In genomic region chr11:62444271-62444833, GRCh38 we compare ENCODE assay signal across 1 cellular context.
TF ChIP-seq lines count a peak whose summit lies in the region.

No MANE protein-coding gene starts in this region.

TF ChIP-seq in SK-N-SH, 30 proteins besides CTCF, POLR2A, EP300 and RAD21 (continued from another document):
- no peak for TF ChIP-seq RFX5 (IDR thresholded peaks at IDR 0.05; ENCODE audit: low read length)
- TF ChIP-seq TAF1 (IDR thresholded peaks at IDR 0.05; ENCODE audit: borderline replicate concordance, low read depth, low read length), result peak; percentile 65
- no peak for TF ChIP-seq CHD2 (IDR thresholded peaks at IDR 0.05; ENCODE audit: low read length, partially characterized antibody)
- no peak for TF ChIP-seq YY1 (IDR thresholded peaks at IDR 0.05; ENCODE audit: low read depth)
- no peak for TF ChIP-seq JUND (IDR thresholded peaks at IDR 0.05)
- TF ChIP-seq SIN3A (IDR thresholded peaks at IDR 0.05; ENCODE audit: borderline replicate concordance, low read depth, low read length), result peak; percentile 52; the same call in 1 of the 2 replicates
- no peak for TF ChIP-seq ZBTB33 (IDR thresholded peaks at IDR 0.05; ENCODE audit: borderline replicate concordance, low read depth)
- TF ChIP-seq FOXJ3 (CRISPR knock-in tag; IDR thresholded peaks at IDR 0.05), result no peak
- TF ChIP-seq NFIC (IDR thresholded peaks at IDR 0.05; ENCODE audit: borderline replicate concordance), result no peak
- TF ChIP-seq, protein P1, sequence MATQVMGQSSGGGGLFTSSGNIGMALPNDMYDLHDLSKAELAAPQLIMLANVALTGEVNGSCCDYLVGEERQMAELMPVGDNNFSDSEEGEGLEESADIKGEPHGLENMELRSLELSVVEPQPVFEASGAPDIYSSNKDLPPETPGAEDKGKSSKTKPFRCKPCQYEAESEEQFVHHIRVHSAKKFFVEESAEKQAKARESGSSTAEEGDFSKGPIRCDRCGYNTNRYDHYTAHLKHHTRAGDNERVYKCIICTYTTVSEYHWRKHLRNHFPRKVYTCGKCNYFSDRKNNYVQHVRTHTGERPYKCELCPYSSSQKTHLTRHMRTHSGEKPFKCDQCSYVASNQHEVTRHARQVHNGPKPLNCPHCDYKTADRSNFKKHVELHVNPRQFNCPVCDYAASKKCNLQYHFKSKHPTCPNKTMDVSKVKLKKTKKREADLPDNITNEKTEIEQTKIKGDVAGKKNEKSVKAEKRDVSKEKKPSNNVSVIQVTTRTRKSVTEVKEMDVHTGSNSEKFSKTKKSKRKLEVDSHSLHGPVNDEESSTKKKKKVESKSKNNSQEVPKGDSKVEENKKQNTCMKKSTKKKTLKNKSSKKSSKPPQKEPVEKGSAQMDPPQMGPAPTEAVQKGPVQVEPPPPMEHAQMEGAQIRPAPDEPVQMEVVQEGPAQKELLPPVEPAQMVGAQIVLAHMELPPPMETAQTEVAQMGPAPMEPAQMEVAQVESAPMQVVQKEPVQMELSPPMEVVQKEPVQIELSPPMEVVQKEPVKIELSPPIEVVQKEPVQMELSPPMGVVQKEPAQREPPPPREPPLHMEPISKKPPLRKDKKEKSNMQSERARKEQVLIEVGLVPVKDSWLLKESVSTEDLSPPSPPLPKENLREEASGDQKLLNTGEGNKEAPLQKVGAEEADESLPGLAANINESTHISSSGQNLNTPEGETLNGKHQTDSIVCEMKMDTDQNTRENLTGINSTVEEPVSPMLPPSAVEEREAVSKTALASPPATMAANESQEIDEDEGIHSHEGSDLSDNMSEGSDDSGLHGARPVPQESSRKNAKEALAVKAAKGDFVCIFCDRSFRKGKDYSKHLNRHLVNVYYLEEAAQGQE (IDR thresholded peaks at IDR 0.05; ENCODE audit: low read depth, low read length), result no peak
- TF ChIP-seq RXRA (IDR thresholded peaks at IDR 0.05; ENCODE audit: borderline replicate concordance, low read depth), result no peak
- TF ChIP-seq RCOR1 (IDR thresholded peaks at IDR 0.05; ENCODE audit: low read length), result no peak
- TF ChIP-seq FOXM1 (IDR thresholded peaks at IDR 0.05; ENCODE audit: low read depth), result no peak
- no peak for TF ChIP-seq SMC3 (IDR thresholded peaks at IDR 0.05; ENCODE audit: low read depth, low read length)
- TF ChIP-seq FOSL2 (IDR thresholded peaks at IDR 0.05; ENCODE audit: borderline replicate concordance, low read depth), result no peak
- peak; percentile 73 for TF ChIP-seq NRF1 (IDR thresholded peaks at IDR 0.05; ENCODE audit: low read depth, low read length)
- TF ChIP-seq GATA2 (CRISPR knock-in tag; IDR thresholded peaks at IDR 0.05), result peak; percentile 86
- TF ChIP-seq, protein P2, sequence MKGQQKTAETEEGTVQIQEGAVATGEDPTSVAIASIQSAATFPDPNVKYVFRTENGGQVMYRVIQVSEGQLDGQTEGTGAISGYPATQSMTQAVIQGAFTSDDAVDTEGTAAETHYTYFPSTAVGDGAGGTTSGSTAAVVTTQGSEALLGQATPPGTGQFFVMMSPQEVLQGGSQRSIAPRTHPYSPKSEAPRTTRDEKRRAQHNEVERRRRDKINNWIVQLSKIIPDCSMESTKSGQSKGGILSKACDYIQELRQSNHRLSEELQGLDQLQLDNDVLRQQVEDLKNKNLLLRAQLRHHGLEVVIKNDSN (IDR thresholded peaks at IDR 0.05; ENCODE audit: borderline replicate concordance, low read depth), result peak; percentile 78
- peak; percentile 43; the same call in 1 of the 2 replicates for TF ChIP-seq MXI1 (IDR thresholded peaks at IDR 0.05; ENCODE audit: low read depth, low read length)
- TF ChIP-seq MEF2A (IDR thresholded peaks at IDR 0.05; ENCODE audit: borderline replicate concordance, low read depth), result no peak
- TF ChIP-seq EZH2phosphoT487 (IDR thresholded peaks at IDR 0.05; ENCODE audit: borderline replicate concordance, low read depth), result no peak
- TF ChIP-seq GABPA (IDR thresholded peaks at IDR 0.05; ENCODE audit: low read depth), result no peak
- TF ChIP-seq ELF1 (IDR thresholded peaks at IDR 0.05), result no peak
- TF ChIP-seq TEAD4 (IDR thresholded peaks at IDR 0.05; ENCODE audit: borderline replicate concordance, insufficient read depth), result no peak
- TF ChIP-seq, protein P3, sequence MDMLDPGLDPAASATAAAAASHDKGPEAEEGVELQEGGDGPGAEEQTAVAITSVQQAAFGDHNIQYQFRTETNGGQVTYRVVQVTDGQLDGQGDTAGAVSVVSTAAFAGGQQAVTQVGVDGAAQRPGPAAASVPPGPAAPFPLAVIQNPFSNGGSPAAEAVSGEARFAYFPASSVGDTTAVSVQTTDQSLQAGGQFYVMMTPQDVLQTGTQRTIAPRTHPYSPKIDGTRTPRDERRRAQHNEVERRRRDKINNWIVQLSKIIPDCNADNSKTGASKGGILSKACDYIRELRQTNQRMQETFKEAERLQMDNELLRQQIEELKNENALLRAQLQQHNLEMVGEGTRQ (IDR thresholded peaks at IDR 0.05; ENCODE audit: borderline replicate concordance, low read depth, low read length), result no peak; the same call in 1 of the 2 replicates
